In the genomic region with DNA sequence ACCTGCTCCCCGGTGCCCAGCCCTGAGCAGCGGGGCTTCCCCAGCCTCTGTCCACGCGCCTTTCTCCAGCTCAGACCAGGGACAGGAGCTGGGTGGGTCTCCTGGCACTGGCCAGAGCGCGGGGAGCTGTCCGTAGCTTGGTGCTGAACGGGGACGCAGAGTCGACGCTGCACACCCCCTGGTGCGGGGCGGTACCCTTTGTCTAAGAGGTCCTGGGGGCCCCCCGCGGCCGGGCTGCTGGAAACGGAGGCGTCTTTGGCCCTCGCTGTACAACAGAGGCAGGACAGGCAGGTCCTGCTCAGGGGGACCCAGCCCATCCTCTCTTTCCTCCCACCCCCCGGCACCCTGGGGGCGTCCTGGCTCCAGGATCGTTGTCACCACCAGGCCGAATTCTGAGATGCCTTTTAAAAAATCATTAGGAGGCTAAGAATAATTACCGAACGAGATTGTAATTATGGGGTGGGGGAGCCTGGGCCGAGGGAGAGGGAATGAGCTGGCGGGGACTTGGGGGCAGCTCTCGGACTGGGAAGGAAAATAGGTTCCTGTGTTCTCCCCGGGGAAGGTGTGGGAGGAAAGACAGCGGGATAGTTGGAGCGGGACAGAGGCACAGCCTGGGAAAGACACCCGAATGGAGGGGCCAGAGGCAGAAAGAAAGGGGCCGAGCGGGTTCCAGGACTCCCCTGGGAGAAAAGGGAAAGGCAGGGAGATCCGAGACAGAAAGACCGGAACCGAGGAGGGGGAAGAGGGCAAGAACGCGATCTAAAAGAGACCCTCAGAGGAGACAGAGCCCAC, we compare ENCODE assay signal across 10 cellular contexts. TPM values are rescaled to one million over a fixed set of nuclear protein-coding genes. Genes with fewer than 3 reads are reported as not detected.
A peak's percentile ranks its signal among the peaks of the same experiment; 100 is the strongest.
DNase-seq lines count a peak whose midpoint lies in the region; ATAC-seq and TF ChIP-seq lines count a peak whose summit lies in the region.
"Had no signal": no experiment of that assay in that cellular context is flagged by ENCODE, and none has a peak within 500 bp of the region (broad histone marks: within the 10 kb centered on the region; RNA-seq: fewer than 3 reads in every experiment).

No MANE protein-coding gene starts in this region.

- H3K27ac Mint-ChIP-seq in neural crest cell (ENCODE audit: unreplicated experiment) = no peak overlapping the region

- peaks cover 73% of the 10 kb centered on the region for H3K27me3 ChIP-seq in SJSA1 (replicated peaks)
- H3K27me3 ChIP-seq in dorsolateral prefrontal cortex = peaks cover 25 to 91% (median 78%) of the 10 kb centered on the region in 45 donors

- H3K4me3 ChIP-seq in SJSA1 (no peak overlapping the region), dorsolateral prefrontal cortex (peak overlapping the region in 1 of 59 donors; percentile 14)
- H3K4me3 ChIP-seq: Peyer's patch had no signal

- H3K36me3 Mint-ChIP-seq in neural crest cell (ENCODE audit: low read depth) = peaks cover 4% of the 10 kb centered on the region

- H3K27ac ChIP-seq in SJSA1 (no peak overlapping the region), dorsolateral prefrontal cortex (no peak overlapping the region)
- H3K27ac ChIP-seq: epithelial cell of prostate, Peyer's patch had no signal

- ATAC-seq in esophagus mucosa = peak; percentile 59

- H3K9me3 ChIP-seq in SJSA1 (replicated peaks) = peaks cover 10% of the 10 kb centered on the region; the same call in 1 of the 2 replicates

- H3K4me3 Mint-ChIP-seq in neural crest cell = peak overlapping the region; percentile 59

- DNase-seq in GM03348 (ENCODE audit: low spot score) (peak; percentile 84), SJSA1 (ENCODE audit: low read depth in 1 of 2, low spot score in 2 of 2) (peak; percentile 20 to 65), neural crest cell (ENCODE audit: low read depth, low spot score) (peak; percentile 67), NCI-H2081 treated with DMSO at 0.1 percent for 48 hours (lab: John Stamatoyannopoulos, UW) (no peak), cerebellar nuclear complex (lab: John Stamatoyannopoulos, UW) (no peak), DMS 273 treated with DMSO at 0.1 percent for 48 hours (lab: John Stamatoyannopoulos, UW) (no peak), dorsolateral prefrontal cortex (no peak)

- H3K4me1 ChIP-seq in SJSA1 (replicated peaks) = peaks cover 4% of the 10 kb centered on the region; the same call in 1 of the 2 replicates

- H3K4me1 Mint-ChIP-seq in neural crest cell = peaks cover 25% of the 10 kb centered on the region

- H3K9me3 Mint-ChIP-seq in neural crest cell = no peaks in the 10 kb centered on the region

- TF ChIP-seq CTCF in neural crest cell (conservative IDR thresholded peaks at IDR 0.05) (no peak), dorsolateral prefrontal cortex (IDR thresholded peaks at IDR 0.05 in 54 of 56, conservative IDR thresholded peaks at IDR 0.05 in 2 of 56; ENCODE audit: low read depth in 1 of 56, partially characterized antibody in 56 of 56) (no peak)

- intact Hi-C loops in dorsolateral prefrontal cortex (cut with DNase I) = no loop called here

- H3K27me3 Mint-ChIP-seq in neural crest cell (ENCODE audit: low read depth) = peaks cover 93% of the 10 kb centered on the region

- H3K36me3 ChIP-seq in SJSA1 = no peaks in the 10 kb centered on the region
- H3K36me3 ChIP-seq: Peyer's patch had no signal

RNA-seq across cellular contexts. Expression of a gene that starts 4.1 kb away (rescaled TPM):
- not detected in 2 replicates for total RNA-seq in SJSA1 (2014; rRNA removed; shearing (Covaris generic))
- 0.08 TPM for total RNA-seq in esophagus mucosa
- 0.36 and 0.49 TPM in 2 replicates for total RNA-seq in neural crest cell
- total RNA-seq in dorsolateral prefrontal cortex = 1 to 10 TPM in 108 of 120 experiments, under 1 TPM in 12; 0.49 to 4.0 (median 1.6) TPM

RNA-seq across cellular contexts. Expression of a gene that starts 18.7 kb away (rescaled TPM):
- not detected in 2 replicates for total RNA-seq in SJSA1 (2014; rRNA removed; shearing (Covaris generic))
- not detected for total RNA-seq in esophagus mucosa
- not detected in 2 replicates for total RNA-seq in neural crest cell
- not detected for total RNA-seq in dorsolateral prefrontal cortex
- total RNA-seq: Peyer's patch had no signal

Comparison
In these comparisons a context has a peak if more than half of its experiments do, and no peak if none do; other contexts are left out.
1. DNase-seq: peak in GM03348 (single experiment), SJSA1 (2 of 2) and neural crest cell (single experiment); none in NCI-H2081 treated with DMSO at 0.1 percent for 48 hours (single experiment), cerebellar nuclear complex (0 of 2), DMS 273 treated with DMSO at 0.1 percent for 48 hours (single experiment) and dorsolateral prefrontal cortex (0 of 10).